ENCODE assay signal across 8 cellular contexts in genomic region chr12:45732936-45733335, GRCh38.
A peak's percentile ranks its signal among the peaks of the same experiment; 100 is the strongest.
DNase-seq lines count a peak whose midpoint lies in the region; ATAC-seq and TF ChIP-seq lines count a peak whose summit lies in the region.

No MANE protein-coding gene starts in this region.

- peaks cover 7% of the 10 kb centered on the region for H3K9me3 Mint-ChIP-seq in stimulated activated effector memory CD8-positive, alpha-beta T cell treated with anti-CD3 and anti-CD28 coated beads, Interleukin-12 subunit alpha, Interleukin-12 subunit beta, amount 100 ng/mL, for 72 hours

- H3K36me3 ChIP-seq in SU-DHL-6 (ENCODE audit: low read length) = peaks cover 28% of the 10 kb centered on the region

- H3K4me3 Mint-ChIP-seq in stimulated activated effector memory CD8-positive, alpha-beta T cell treated with anti-CD3 and anti-CD28 coated beads, Interleukin-12 subunit alpha, Interleukin-12 subunit beta, amount 100 ng/mL, for 72 hours = peak overlapping the region; percentile 89

- TF ChIP-seq CTCF in SU-DHL-6 (IDR thresholded peaks at IDR 0.05; ENCODE audit: insufficient read depth, low read length, poor library complexity, severe bottlenecking) (no peak), fibroblast of pulmonary artery (IDR thresholded peaks at IDR 0.05; ENCODE audit: low read length, missing control alignments) (no peak)

- peak overlapping the region; percentile 88 for H3K27ac Mint-ChIP-seq in stimulated activated effector memory CD8-positive, alpha-beta T cell treated with anti-CD3 and anti-CD28 coated beads, Interleukin-12 subunit alpha, Interleukin-12 subunit beta, amount 100 ng/mL, for 72 hours

- H3K27ac ChIP-seq in SU-DHL-6 (ENCODE audit: low read depth, low read length) = no peak overlapping the region

- no peaks in the 10 kb centered on the region for H3K9me3 ChIP-seq in SU-DHL-6 (ENCODE audit: insufficient read depth, low read length)

- no peaks in the 10 kb centered on the region for H3K9me2 ChIP-seq in SU-DHL-6 (replicated peaks; ENCODE audit: insufficient read depth, low read length)

- H3K79me2 ChIP-seq in SU-DHL-6 (ENCODE audit: insufficient read depth, low read length) = peaks cover 67% of the 10 kb centered on the region

- peaks cover 18% of the 10 kb centered on the region for H3F3A ChIP-seq in SU-DHL-6 (ENCODE audit: insufficient read depth)

- 0 out of 2 replicates have a peak, but pooled peaks cover 4% of the 10 kb centered on the region for H4K20me1 ChIP-seq in SU-DHL-6 (ENCODE audit: low read depth, low read length)

- peak overlapping the region; percentile 100 for H3K4me2 ChIP-seq in SU-DHL-6 (ENCODE audit: low read depth, low read length, poor library complexity, severe bottlenecking)

- no peak for ATAC-seq in stimulated activated effector memory CD8-positive, alpha-beta T cell treated with anti-CD3 and anti-CD28 coated beads, Interleukin-12 subunit alpha, Interleukin-12 subunit beta, amount 100 ng/mL, for 72 hours
- ATAC-seq in HG03039 (IDR thresholded peaks at IDR 0.05; ENCODE audit: unreplicated experiment) = no peak

- H2AFZ ChIP-seq in SU-DHL-6 (ENCODE audit: low read depth, low read length, severe bottlenecking) = no peak overlapping the region

- H3K4me1 Mint-ChIP-seq in stimulated activated effector memory CD8-positive, alpha-beta T cell treated with anti-CD3 and anti-CD28 coated beads, Interleukin-12 subunit alpha, Interleukin-12 subunit beta, amount 100 ng/mL, for 72 hours = peaks cover 34% of the 10 kb centered on the region

- H3K27me3 ChIP-seq in SU-DHL-6 (ENCODE audit: low read length) = no peaks in the 10 kb centered on the region

- DNase-seq in DMS53 (lab: John Stamatoyannopoulos, UW) (peak; percentile 39), DMS53 treated with DMSO at 0.1 percent for 48 hours (lab: John Stamatoyannopoulos, UW; ENCODE audit: unreplicated experiment) (no peak), fibroblast of pulmonary artery (ENCODE audit: low read depth) (peak; percentile 16), 8988T (no peak), germinal center (ENCODE audit: low spot score) (no peak)
- DNase-seq in stimulated activated effector memory CD8-positive, alpha-beta T cell treated with anti-CD3 and anti-CD28 coated beads, Interleukin-12 subunit alpha, Interleukin-12 subunit beta, amount 100 ng/mL, for 72 hours (ENCODE audit: low spot score in 2 of 2) = no peak

- H3K4me3 ChIP-seq in SU-DHL-6 (ENCODE audit: insufficient read depth, low read length, poor library complexity, severe bottlenecking) (no peak overlapping the region), fibroblast of pulmonary artery (replicated peaks; ENCODE audit: low read depth, low read length) (no peak overlapping the region)

- H3K9ac ChIP-seq in SU-DHL-6 (ENCODE audit: low read length) = no peak overlapping the region

- H3K36me3 Mint-ChIP-seq in stimulated activated effector memory CD8-positive, alpha-beta T cell treated with anti-CD3 and anti-CD28 coated beads, Interleukin-12 subunit alpha, Interleukin-12 subunit beta, amount 100 ng/mL, for 72 hours = peaks cover 82% of the 10 kb centered on the region

Comparison
In these comparisons a context has a peak if more than half of its experiments do, and no peak if none do; other contexts are left out.
1. DNase-seq: peak in DMS53 (single experiment) and fibroblast of pulmonary artery (single experiment); none in DMS53 treated with DMSO at 0.1 percent for 48 hours (single experiment), stimulated activated effector memory CD8-positive, alpha-beta T cell treated with anti-CD3 and anti-CD28 coated beads, Interleukin-12 subunit alpha, Interleukin-12 subunit beta, amount 100 ng/mL, for 72 hours (0 of 2), 8988T (single experiment) and germinal center (single experiment).